8 cellular contexts compared by ENCODE assay signal in genomic region chr3:180036678-180037455, GRCh38. TPM values are rescaled to one million over a fixed set of nuclear protein-coding genes. Genes with fewer than 3 reads are reported as not detected.
DNase-seq lines count a peak whose midpoint lies in the region; ATAC-seq and TF ChIP-seq lines count a peak whose summit lies in the region.

TSS of gene PEX5L (minus strand) at chr3:180036937. CDS start at chr3:180036599, 338 bp downstream.

- POLR2A ChIA-PET in CD8-positive, alpha-beta T cell (lab: Charles Lee) = no interaction called here

- TF ChIP-seq CTCF in CD8-positive, alpha-beta T cell (IDR thresholded peaks at IDR 0.05) = no peak
- no peak for TF ChIP-seq CTCF in spleen (IDR thresholded peaks at IDR 0.05 in 8 of 11, conservative IDR thresholded peaks at IDR 0.05 in 3 of 11)

- H3K27ac ChIP-seq in CD8-positive, alpha-beta T cell (ENCODE audit: low read depth, low read length) = no peak within 1 kb of the TSS
- no peak within 1 kb of the TSS for H3K27ac ChIP-seq in spleen

- no peaks in the 10 kb centered on the region for H3K36me3 ChIP-seq in CD8-positive, alpha-beta T cell (ENCODE audit: insufficient read depth, low read length)
- H3K36me3 ChIP-seq in iPS-15b (ENCODE audit: control insufficient read depth, insufficient read depth, low read length) = no peaks in the 10 kb centered on the region
- H3K36me3 ChIP-seq in spleen = no peaks in the 10 kb centered on the region

- H3K9me3 ChIP-seq in CD8-positive, alpha-beta T cell (ENCODE audit: low read length) = no peaks in the 10 kb centered on the region
- no peaks in the 10 kb centered on the region for H3K9me3 ChIP-seq in iPS-15b (ENCODE audit: control insufficient read depth, insufficient read depth, low read length)
- H3K9me3 ChIP-seq in spleen = peaks cover 0 to 2% (median 0%) of the 10 kb centered on the region in 8 donors

- peaks cover 6% of the 10 kb centered on the region for H3K4me1 ChIP-seq in CD8-positive, alpha-beta T cell (ENCODE audit: insufficient read depth, low read length)
- H3K4me1 ChIP-seq in iPS-15b (ENCODE audit: control insufficient read depth, insufficient read depth, low read length) (peaks cover 2% of the 10 kb centered on the region), spleen (peaks cover 0 to 16% (median 9%) of the 10 kb centered on the region in 6 donors)

- H3K4me3 ChIP-seq in CD8-positive, alpha-beta T cell (ENCODE audit: low read depth, low read length) = no peak within 1 kb of the TSS
- H3K4me3 ChIP-seq in iPS-15b (ENCODE audit: low read depth, low read length) (peak within 1 kb of the TSS; percentile 81), spleen (peak within 1 kb of the TSS in 5 of 8 donors; percentile 12 to 57 (median 20))

- CTCF ChIA-PET in CD8-positive, alpha-beta T cell (lab: Charles Lee) = no interaction called here

- no peaks in the 10 kb centered on the region for H3K9me3 Mint-ChIP-seq in CD8-positive, alpha-beta T cell

- intact Hi-C loops in CD8-positive, alpha-beta T cell (cut with DNase I, micrococcal nuclease) = no loop called here
- intact Hi-C loops in spleen (cut with DNase I; ENCODE audit: low total_unique reads) = no loop called here

- H3K27me3 Mint-ChIP-seq in CD8-positive, alpha-beta T cell (ENCODE audit: low read depth) = peaks cover 54% of the 10 kb centered on the region

- no peak within 1 kb of the TSS for H3K27ac Mint-ChIP-seq in CD8-positive, alpha-beta T cell

- no peaks in the 10 kb centered on the region for H3K36me3 Mint-ChIP-seq in CD8-positive, alpha-beta T cell

- TF ChIP-seq POLR2A in spleen (IDR thresholded peaks at IDR 0.05) = no peak

- H3K4me3 Mint-ChIP-seq in CD8-positive, alpha-beta T cell = peak within 1 kb of the TSS; percentile 61

- H3K9ac ChIP-seq in iPS-15b (ENCODE audit: low read depth, low read length) = no peak within 1 kb of the TSS

- peaks cover 5% of the 10 kb centered on the region for H3K27me3 ChIP-seq in CD8-positive, alpha-beta T cell (ENCODE audit: insufficient read depth, low read length)
- peaks cover 28% of the 10 kb centered on the region for H3K27me3 ChIP-seq in iPS-15b (ENCODE audit: control insufficient read depth, insufficient read depth, low read length)
- H3K27me3 ChIP-seq in spleen (replicated peaks in 1 of 7) = peaks cover 0 to 92% (median 35%) of the 10 kb centered on the region in 7 donors

- ATAC-seq in CD8-positive, alpha-beta T cell = no peak
- ATAC-seq in GM19372 (IDR thresholded peaks at IDR 0.05; ENCODE audit: low read depth, unreplicated experiment) (peak; percentile 84), HG03432 (IDR thresholded peaks at IDR 0.05; ENCODE audit: unreplicated experiment) (peak; percentile 91)

- DNase-seq in CD8-positive, alpha-beta T cell = peak in 2 of 7 experiments; percentile 6 to 20
- peak; percentile 82 for DNase-seq in NCI-H510A treated with DMSO at 0.1 percent for 48 hours (lab: John Stamatoyannopoulos, UW)
- peak; percentile 35 for DNase-seq in amniotic epithelial cell (ENCODE audit: low read depth)
- peak; percentile 69 for DNase-seq in spleen
- no peak for DNase-seq in epidermal melanocyte (ENCODE audit: insufficient read length, low spot score)

- 2 to 8% (median 5%) methylated on average over 17 to 96 of the region's 96 CpGs for WGBS in spleen, 5 donors

- H3K4me1 Mint-ChIP-seq in CD8-positive, alpha-beta T cell (ENCODE audit: low read depth) = peaks cover 14% of the 10 kb centered on the region

RNA-seq across cellular contexts. Expression of gene PEX5L, which starts in this region (rescaled TPM):
- total RNA-seq in CD8-positive, alpha-beta T cell = not detected
- total RNA-seq in spleen = under 1 TPM in 1 of 7 donors, not detected in 6; 0.55 TPM
- polyA plus RNA-seq in spleen = under 1 TPM in 2 of 3 donors, not detected in 1; under 0.01 to 0.02 TPM

Comparison
In these comparisons a context has a peak if more than half of its experiments do, and no peak if none do; other contexts are left out.
1. Peak in DNase-seq and H3K4me3 ChIP-seq in spleen; RNA of the gene not detected or under 1 TPM.